In the genomic region with DNA sequence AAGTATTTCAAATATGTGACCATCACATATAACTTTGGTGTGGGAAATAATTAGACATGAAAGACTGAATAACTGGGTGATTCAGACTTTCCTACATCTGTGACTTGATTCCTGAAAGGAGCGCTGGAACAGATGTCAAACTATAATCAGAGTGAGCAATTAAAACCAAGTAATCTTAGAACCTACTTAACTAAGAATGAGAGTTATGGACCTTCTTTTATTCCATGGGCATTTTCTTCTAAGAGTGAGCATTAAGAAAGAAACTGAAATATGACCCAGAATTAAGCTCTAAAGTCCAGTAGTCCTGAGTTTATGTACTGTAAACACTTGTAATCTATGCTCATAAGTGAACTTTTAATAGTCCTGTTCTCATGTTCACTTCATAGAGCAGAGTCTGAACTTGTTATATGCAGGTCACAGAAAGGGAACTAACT, we compare ENCODE assay signal across 12 cellular contexts.
DNase-seq lines count a peak whose midpoint lies in the region; ATAC-seq, FAIRE-seq and TF ChIP-seq lines count a peak whose summit lies in the region.
"Had no signal": no experiment of that assay in that cellular context is flagged by ENCODE, and none has a peak within 500 bp of the region (broad histone marks: within the 10 kb centered on the region; RNA-seq: fewer than 3 reads in every experiment).

No MANE protein-coding gene starts in this region.

- H3K9me3 Mint-ChIP-seq in stimulated activated naive B cell treated with anti-CD40 and anti-IgM and Interleukin-4, amounts not matched to agents 10 μg/mL and 1 μg/mL and 100 μg/mL, for 72 hours, result no peaks in the 10 kb centered on the region
- H3K9me3 Mint-ChIP-seq: immature natural killer cell had no signal

- DNase-seq in D721Med (ENCODE audit: insufficient read length, low spot score), result no peak
- peak; percentile 76 for DNase-seq in dermis blood vessel endothelial cell
- DNase-seq in myocyte (ENCODE audit: low read depth), result peak; percentile 82
- no peak for DNase-seq in SHP77 (lab: John Stamatoyannopoulos, UW)
- DNase-seq in NCI-H510A treated with DMSO at 0.1 percent for 48 hours (lab: John Stamatoyannopoulos, UW), result no peak
- DNase-seq in stimulated activated naive B cell treated with anti-CD40 and anti-IgM and Interleukin-4, amounts not matched to agents 10 μg/mL and 1 μg/mL and 100 μg/mL, for 72 hours, result no peak
- DNase-seq: immature natural killer cell, RPMI8226 had no signal

- TF ChIP-seq EP300 in Ishikawa (IDR thresholded peaks at IDR 0.05; ENCODE audit: borderline replicate concordance), result no peak

- no peak overlapping the region for H3K4me3 Mint-ChIP-seq in stimulated activated naive B cell treated with anti-CD40 and anti-IgM and Interleukin-4, amounts not matched to agents 10 μg/mL and 1 μg/mL and 100 μg/mL, for 72 hours
- H3K4me3 Mint-ChIP-seq: immature natural killer cell, neural crest cell had no signal

- FAIRE-seq in D721Med (lab: Jason Lieb, UNC), result peak; percentile 41
- FAIRE-seq: K562 had no signal

- H3K4me1 Mint-ChIP-seq in stimulated activated naive B cell treated with anti-CD40 and anti-IgM and Interleukin-4, amounts not matched to agents 10 μg/mL and 1 μg/mL and 100 μg/mL, for 72 hours, result peaks cover 0 to 8% of the 10 kb centered on the region in 2 donors
- H3K4me1 Mint-ChIP-seq: neural crest cell had no signal

- H3K27me3 Mint-ChIP-seq in stimulated activated naive B cell treated with anti-CD40 and anti-IgM and Interleukin-4, amounts not matched to agents 10 μg/mL and 1 μg/mL and 100 μg/mL, for 72 hours, result no peaks in the 10 kb centered on the region

- no peaks in the 10 kb centered on the region for H3K36me3 Mint-ChIP-seq in stimulated activated naive B cell treated with anti-CD40 and anti-IgM and Interleukin-4, amounts not matched to agents 10 μg/mL and 1 μg/mL and 100 μg/mL, for 72 hours

- TF ChIP-seq CTCF in D721Med (IDR thresholded peaks at IDR 0.05; ENCODE audit: insufficient read depth, missing control alignments), result no peak

- no peak overlapping the region for H3K27ac Mint-ChIP-seq in stimulated activated naive B cell treated with anti-CD40 and anti-IgM and Interleukin-4, amounts not matched to agents 10 μg/mL and 1 μg/mL and 100 μg/mL, for 72 hours

- no peak for TF ChIP-seq RAD21 in Ishikawa (IDR thresholded peaks at IDR 0.05; ENCODE audit: low read depth)

- no peak for ATAC-seq in stimulated activated naive B cell treated with anti-CD40 and anti-IgM and Interleukin-4, amounts not matched to agents 10 μg/mL and 1 μg/mL and 100 μg/mL, for 72 hours (replicated peaks)
- ATAC-seq in GM19351 (IDR thresholded peaks at IDR 0.05; ENCODE audit: unreplicated experiment), result no peak
- ATAC-seq: K562 had no signal

TF ChIP-seq in Ishikawa, 13 proteins besides CTCF, POLR2A, EP300 and RAD21:
- TF ChIP-seq TAF1 (IDR thresholded peaks at IDR 0.05; ENCODE audit: low read depth) (no peak), CREB1 (IDR thresholded peaks at IDR 0.05; ENCODE audit: low read depth) (no peak), NFIC (IDR thresholded peaks at IDR 0.05) (no peak), TEAD4 (IDR thresholded peaks at IDR 0.05) (peak; percentile 16; the same call in 1 of the 2 replicates), EGR1 (IDR thresholded peaks at IDR 0.05) (no peak)

Comparison
In these comparisons a context has a peak if more than half of its experiments do, and no peak if none do; other contexts are left out.
1. DNase-seq: peak in dermis blood vessel endothelial cell (single experiment) and myocyte (single experiment); none in D721Med (single experiment), SHP77 (0 of 2), NCI-H510A treated with DMSO at 0.1 percent for 48 hours (single experiment) and stimulated activated naive B cell treated with anti-CD40 and anti-IgM and Interleukin-4, amounts not matched to agents 10 μg/mL and 1 μg/mL and 100 μg/mL, for 72 hours (single experiment).